Comparison of ENCODE assay signal across 21 cellular contexts in the genomic region with DNA sequence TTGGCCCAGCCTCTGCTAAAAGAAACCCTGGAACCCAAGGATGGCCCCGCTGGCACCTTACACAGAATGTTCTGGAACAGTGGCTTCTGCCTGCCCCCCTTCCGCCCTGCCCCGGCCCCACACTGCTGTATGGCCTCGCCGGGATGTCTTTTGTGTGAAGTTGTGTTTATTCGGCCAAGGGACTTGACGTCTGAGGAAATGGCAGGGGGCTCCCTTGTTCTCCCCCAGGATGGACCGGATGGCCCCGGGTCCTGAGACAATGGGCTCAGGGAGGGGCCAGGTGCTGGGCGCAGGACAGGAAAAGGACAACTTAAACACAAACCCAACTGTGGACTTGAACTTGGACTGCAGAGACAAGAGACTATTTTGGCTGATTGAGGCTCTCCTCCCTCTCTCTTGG.
DNase-seq lines count a peak whose midpoint lies in the region; ATAC-seq, FAIRE-seq and TF ChIP-seq lines count a peak whose summit lies in the region.
"Had no signal": no experiment of that assay in that cellular context is flagged by ENCODE, and none has a peak within 500 bp of the region (broad histone marks: within the 10 kb centered on the region; RNA-seq: fewer than 3 reads in every experiment).

No MANE protein-coding gene starts in this region.

- H3K4me3 Mint-ChIP-seq in stimulated activated memory B cell treated with anti-CD40 and anti-IgM and Interleukin-4, amounts not matched to agents 10 μg/mL and 1 μg/mL and 100 μg/mL, for 72 hours: no peak overlapping the region
- H3K4me3 Mint-ChIP-seq: CD8-positive, alpha-beta memory T cell; GM23338 had no signal

- no peak overlapping the region for H3K4ac ChIP-seq in neuronal stem cell (ENCODE audit: low read length)

- no peak overlapping the region for H2BK15ac ChIP-seq in neuronal stem cell (ENCODE audit: low read length)

- H3K9me3 Mint-ChIP-seq in stimulated activated memory B cell treated with anti-CD40 and anti-IgM and Interleukin-4, amounts not matched to agents 10 μg/mL and 1 μg/mL and 100 μg/mL, for 72 hours: no peaks in the 10 kb centered on the region
- H3K9me3 Mint-ChIP-seq: CD8-positive, alpha-beta memory T cell; GM23338 had no signal

- TF ChIP-seq CTCF in kidney (IDR thresholded peaks at IDR 0.05; ENCODE audit: borderline replicate concordance, extremely low read depth, insufficient read depth): no peak
- no peak for TF ChIP-seq CTCF in upper lobe of right lung (IDR thresholded peaks at IDR 0.05)

- H3K4me3 ChIP-seq in kidney (ENCODE audit: low read length in 2 of 2) (no peak overlapping the region), neuronal stem cell (ENCODE audit: low read length in 2 of 2) (no peak overlapping the region), upper lobe of right lung (no peak overlapping the region)
- H3K4me3 ChIP-seq: GM23338 had no signal

- no peak overlapping the region for H3K14ac ChIP-seq in neuronal stem cell (ENCODE audit: low read length)

- no peak overlapping the region for H2AFZ ChIP-seq in neuronal stem cell (ENCODE audit: low read length)
- H2AFZ ChIP-seq: GM23338 had no signal

- H2AK5ac ChIP-seq in neuronal stem cell (ENCODE audit: low read depth, low read length): peak overlapping the region; percentile 69

- FAIRE-seq in kidney (lab: Jason Lieb, UNC): no peak
- FAIRE-seq: D721Med, HTR-8/SVneo had no signal

- intact Hi-C loops in Right ventricle myocardium superior (cut with DNase I): no loop called here
- intact Hi-C loops in cardiac septum (cut with DNase I): no loop called here
- intact Hi-C loops in kidney (cut with DNase I): no loop called here
- intact Hi-C loops in upper lobe of right lung (cut with DNase I): no loop called here

- H2BK12ac ChIP-seq in neuronal stem cell (ENCODE audit: low read length): no peak overlapping the region

- H2BK5ac ChIP-seq in neuronal stem cell (ENCODE audit: low read length): no peak overlapping the region

- peaks cover 10% of the 10 kb centered on the region for H3K4me1 Mint-ChIP-seq in stimulated activated memory B cell treated with anti-CD40 and anti-IgM and Interleukin-4, amounts not matched to agents 10 μg/mL and 1 μg/mL and 100 μg/mL, for 72 hours
- H3K4me1 Mint-ChIP-seq: CD8-positive, alpha-beta memory T cell had no signal

- H3K4me1 ChIP-seq in kidney (ENCODE audit: control insufficient read depth in 1 of 2, insufficient read depth in 1 of 2, low read depth in 1 of 2, low read length in 2 of 2) (peaks cover 5 to 11% of the 10 kb centered on the region in 2 donors), neuronal stem cell (ENCODE audit: control insufficient read depth in 2 of 2, insufficient read depth in 1 of 2, low read depth in 1 of 2, low read length in 2 of 2) (peaks cover 13 to 30% of the 10 kb centered on the region in 2 donors), upper lobe of right lung (peaks cover 15% of the 10 kb centered on the region)

- no peak overlapping the region for H4K91ac ChIP-seq in neuronal stem cell (ENCODE audit: low read depth, low read length, poor library complexity)

- peak overlapping the region in 1 of 2 donors; percentile 37 for H3K27ac ChIP-seq in kidney (ENCODE audit: low read depth in 2 of 2, low read length in 2 of 2)
- no peak overlapping the region for H3K27ac ChIP-seq in neuronal stem cell (replicated peaks; ENCODE audit: low read length)
- H3K27ac ChIP-seq in upper lobe of right lung: peak overlapping the region; percentile 42
- H3K27ac ChIP-seq: HL-60 had no signal

- peak; percentile 7 for ATAC-seq in Right ventricle myocardium superior (ENCODE audit: poor library complexity)
- ATAC-seq in upper lobe of right lung: peak; percentile 28
- no peak for ATAC-seq in stimulated activated memory B cell treated with anti-CD40 and anti-IgM and Interleukin-4, amounts not matched to agents 10 μg/mL and 1 μg/mL and 100 μg/mL, for 72 hours
- ATAC-seq: GM23338 had no signal

- no peak overlapping the region for H3K18ac ChIP-seq in neuronal stem cell (ENCODE audit: low read length)

- H3K23ac ChIP-seq in neuronal stem cell (ENCODE audit: low read depth, low read length, poor library complexity): no peak overlapping the region

- no peak overlapping the region for H4K8ac ChIP-seq in neuronal stem cell (ENCODE audit: low read depth, low read length)

- H3K27me3 ChIP-seq in neuronal stem cell (ENCODE audit: control insufficient read depth in 3 of 3, insufficient read depth in 3 of 3, low read depth in 1 of 3, low read length in 3 of 3): peaks cover 0 to 20% (median 0%) of the 10 kb centered on the region in 3 experiments
- no peaks in the 10 kb centered on the region for H3K27me3 ChIP-seq in upper lobe of right lung
- H3K27me3 ChIP-seq: BE2C had no signal

- H3K36me3 Mint-ChIP-seq in stimulated activated memory B cell treated with anti-CD40 and anti-IgM and Interleukin-4, amounts not matched to agents 10 μg/mL and 1 μg/mL and 100 μg/mL, for 72 hours: no peaks in the 10 kb centered on the region
- H3K36me3 Mint-ChIP-seq: CD8-positive, alpha-beta memory T cell had no signal

- DNase-seq in Right ventricle myocardium superior (no peak), cardiac septum (ENCODE audit: low spot score) (no peak), kidney (peak; percentile 71), neuronal stem cell (ENCODE audit: low spot score) (no peak), upper lobe of right lung (no peak), putamen (ENCODE audit: low spot score) (no peak)
- DNase-seq in activated CD4-positive, CD25-positive, alpha-beta regulatory T cell treated with anti-CD3 and anti-CD28 coated beads, Interleukin-2, amount 50 U/mL, for 72 hours: no peak
- DNase-seq: 8988T; BE2C; CD8-positive, alpha-beta memory T cell; DMS79; NCI-H1105 treated with DMSO at 0.1 percent for 48 hours; NCI-H1930; NCI-H2171; NCI-H748 treated with DMSO at 0.1 percent for 48 hours; RPMI8226 had no signal

- no peaks in the 10 kb centered on the region for H3K9me3 ChIP-seq in kidney (ENCODE audit: control insufficient read depth in 1 of 2, low read length in 2 of 2)
- H3K9me3 ChIP-seq in neuronal stem cell (replicated peaks in 1 of 2; ENCODE audit: control insufficient read depth in 2 of 2, insufficient read depth in 1 of 2, low read depth in 1 of 2, low read length in 2 of 2): peaks cover 0 to 4% of the 10 kb centered on the region in 2 donors
- H3K9me3 ChIP-seq in upper lobe of right lung: no peaks in the 10 kb centered on the region
- H3K9me3 ChIP-seq: BE2C had no signal

- no peaks in the 10 kb centered on the region for H3K79me1 ChIP-seq in neuronal stem cell (ENCODE audit: low read depth, low read length)

- H3K27me3 Mint-ChIP-seq in stimulated activated memory B cell treated with anti-CD40 and anti-IgM and Interleukin-4, amounts not matched to agents 10 μg/mL and 1 μg/mL and 100 μg/mL, for 72 hours: peaks cover 21% of the 10 kb centered on the region

- H3K9ac ChIP-seq in kidney (ENCODE audit: low read length in 2 of 2) (no peak overlapping the region), neuronal stem cell (ENCODE audit: low read depth, low read length, poor library complexity) (no peak overlapping the region)

- WGBS in neuronal stem cell (ENCODE audit: extremely low coverage in 2 of 2, insufficient read length in 2 of 2, insufficient replicate concordance in 1 of 2), 2 donors: no CpG with 5 or more reads among the region's 10 CpGs

- H3K4me2 ChIP-seq in neuronal stem cell (ENCODE audit: insufficient read depth, low read length, poor library complexity, severe bottlenecking): no peak overlapping the region
- H3K4me2 ChIP-seq: GM23338 had no signal

- no peak overlapping the region for H2BK120ac ChIP-seq in neuronal stem cell (ENCODE audit: low read depth, low read length)

- H3K36me3 ChIP-seq in kidney (ENCODE audit: control insufficient read depth in 1 of 2, insufficient read depth in 2 of 2, low read length in 2 of 2): no peaks in the 10 kb centered on the region
- H3K36me3 ChIP-seq in neuronal stem cell (replicated peaks in 1 of 2; ENCODE audit: control insufficient read depth in 2 of 2, insufficient read depth in 2 of 2, low read length in 2 of 2): no peaks in the 10 kb centered on the region
- no peaks in the 10 kb centered on the region for H3K36me3 ChIP-seq in upper lobe of right lung
- H3K36me3 ChIP-seq: BE2C had no signal

- H3K27ac Mint-ChIP-seq in stimulated activated memory B cell treated with anti-CD40 and anti-IgM and Interleukin-4, amounts not matched to agents 10 μg/mL and 1 μg/mL and 100 μg/mL, for 72 hours: no peak overlapping the region
- H3K27ac Mint-ChIP-seq: GM23338 had no signal
